2 cellular contexts compared by ENCODE assay signal in the genomic region with DNA sequence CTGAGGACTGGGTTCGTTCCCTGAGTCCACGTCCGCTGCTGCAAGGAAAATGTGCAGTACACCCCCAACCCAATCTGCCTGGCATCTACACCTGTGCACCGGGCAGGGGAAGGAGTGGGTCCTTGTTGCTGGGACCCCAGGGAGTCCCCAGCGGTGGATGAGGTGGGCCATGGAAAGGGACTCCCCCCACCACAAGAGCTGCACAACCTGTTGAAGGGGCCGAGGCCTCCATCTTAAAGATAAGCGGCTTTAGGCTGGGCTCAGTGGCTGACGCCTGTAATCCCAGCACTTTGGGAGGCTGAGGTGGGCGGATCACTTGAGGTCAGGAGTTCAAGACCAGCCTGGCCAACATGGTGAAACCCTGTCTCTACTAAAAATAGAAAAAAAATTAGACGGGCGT. TPM values are rescaled to one million over a fixed set of nuclear protein-coding genes. Genes with fewer than 3 reads are reported as not detected.
"Had no signal": no experiment of that assay in that cellular context is flagged by ENCODE, and none has a peak within 500 bp of the region (broad histone marks: within the 10 kb centered on the region; RNA-seq: fewer than 3 reads in every experiment).

No MANE protein-coding gene starts in this region.

RNA-seq across cellular contexts. Expression of a gene that starts 7.8 kb away (rescaled TPM):
- total RNA-seq: epithelial cell of proximal tubule had no signal
- polyA plus RNA-seq: immature natural killer cell had no signal
